ENCODE assay signal across 1 cellular context in the genomic region with DNA sequence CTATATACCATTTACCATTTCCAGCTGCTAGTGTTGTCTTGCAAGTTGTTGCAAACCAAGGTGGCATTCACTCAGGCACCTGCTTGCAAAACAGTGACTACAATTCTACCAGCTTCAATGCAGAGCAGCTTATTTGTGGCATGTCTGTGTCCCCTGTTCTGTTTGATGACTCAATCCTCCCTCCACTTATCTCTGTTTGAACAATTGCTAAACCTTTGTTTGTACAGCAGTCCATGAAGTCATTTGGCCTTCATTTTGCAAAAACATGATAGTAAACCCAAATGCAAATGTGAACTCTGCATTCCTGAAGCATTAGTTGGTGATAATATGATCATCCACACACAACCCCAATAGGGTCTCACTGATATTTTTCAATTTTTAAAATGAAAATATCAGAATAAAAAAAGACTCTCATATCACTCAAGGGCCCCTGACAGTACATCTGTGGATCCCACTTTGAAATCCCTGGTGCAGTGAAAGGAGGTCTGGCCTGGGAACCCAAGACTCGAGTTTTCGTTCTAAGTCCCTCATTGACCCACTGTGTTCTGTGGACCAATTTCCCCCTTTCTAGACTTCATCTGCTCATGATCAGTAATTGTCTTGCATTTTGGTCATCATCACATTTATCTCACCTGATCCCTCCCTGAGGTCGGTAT.
TF ChIP-seq lines count a peak whose summit lies in the region.

No MANE protein-coding gene starts in this region.

TF ChIP-seq in endothelial cell of umbilical vein, 7 proteins besides CTCF, POLR2A, EP300 and RAD21 (continued from another document):
- peak; percentile 98 for TF ChIP-seq GATA2 (IDR thresholded peaks at IDR 0.05; ENCODE audit: insufficient read depth, insufficient read length, low read depth, low read length)
- TF ChIP-seq MYC (IDR thresholded peaks at IDR 0.05; ENCODE audit: low read depth, low read length): no peak
